In the genomic region with DNA sequence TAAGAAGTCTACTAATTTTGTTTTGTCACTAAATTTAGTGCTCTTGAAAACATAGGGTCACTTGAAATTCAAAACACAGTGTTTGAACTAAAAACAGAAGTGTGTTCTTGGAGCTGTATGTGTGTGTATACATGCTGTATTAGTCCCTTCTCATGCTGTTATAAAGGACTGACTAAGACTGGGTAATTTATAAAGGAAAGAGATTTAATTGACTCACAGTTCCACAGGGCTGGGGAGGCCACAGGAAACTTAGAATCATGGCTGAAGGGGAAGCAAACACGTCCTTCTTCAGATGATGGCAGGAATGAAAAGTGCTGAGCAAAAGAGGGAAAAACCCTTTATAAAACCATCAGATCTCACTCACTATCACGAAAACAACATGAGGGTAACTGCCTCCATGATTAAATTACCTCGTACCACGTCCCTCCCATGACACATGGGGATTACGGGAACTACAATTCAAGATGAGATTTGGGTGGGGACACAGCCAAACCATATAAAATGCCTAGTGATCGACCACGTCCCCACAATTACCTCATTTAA, we compare ENCODE assay signal across 1 cellular context.
TF ChIP-seq lines count a peak whose summit lies in the region.

No MANE protein-coding gene starts in this region.

TF ChIP-seq in K562, 482 proteins besides CTCF, POLR2A, EP300 and RAD21 (continued from another document):
- TF ChIP-seq ZNF354B (CRISPR knock-in tag; IDR thresholded peaks at IDR 0.05) (no peak), KDM4B (IDR thresholded peaks at IDR 0.05; ENCODE audit: borderline replicate concordance in 2 of 2, low read depth in 1 of 2) (no peak), ZC3H4 (CRISPR knock-in tag; IDR thresholded peaks at IDR 0.05; ENCODE audit: borderline replicate concordance) (no peak), BRCA1 (IDR thresholded peaks at IDR 0.05) (no peak), BRCA1 (CRISPR knock-in tag; IDR thresholded peaks at IDR 0.05) (no peak), JUN (IDR thresholded peaks at IDR 0.05; ENCODE audit: borderline replicate concordance, low read depth, low read length) (no peak), JUN (CRISPR knock-in tag; IDR thresholded peaks at IDR 0.05; ENCODE audit: borderline replicate concordance) (no peak), DNMT1 (IDR thresholded peaks at IDR 0.05) (no peak), ZNF197 (CRISPR knock-in tag; IDR thresholded peaks at IDR 0.05; ENCODE audit: low read depth) (no peak), PHF20 (IDR thresholded peaks at IDR 0.05; ENCODE audit: partially characterized antibody) (no peak), CHCHD3 (CRISPR knock-in tag; IDR thresholded peaks at IDR 0.05) (no peak)
- TF ChIP-seq, protein P1, sequence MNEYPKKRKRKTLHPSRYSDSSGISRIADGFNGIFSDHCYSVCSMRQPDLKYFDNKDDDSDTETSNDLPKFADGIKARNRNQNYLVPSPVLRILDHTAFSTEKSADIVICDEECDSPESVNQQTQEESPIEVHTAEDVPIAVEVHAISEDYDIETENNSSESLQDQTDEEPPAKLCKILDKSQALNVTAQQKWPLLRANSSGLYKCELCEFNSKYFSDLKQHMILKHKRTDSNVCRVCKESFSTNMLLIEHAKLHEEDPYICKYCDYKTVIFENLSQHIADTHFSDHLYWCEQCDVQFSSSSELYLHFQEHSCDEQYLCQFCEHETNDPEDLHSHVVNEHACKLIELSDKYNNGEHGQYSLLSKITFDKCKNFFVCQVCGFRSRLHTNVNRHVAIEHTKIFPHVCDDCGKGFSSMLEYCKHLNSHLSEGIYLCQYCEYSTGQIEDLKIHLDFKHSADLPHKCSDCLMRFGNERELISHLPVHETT (CRISPR knock-in tag; conservative IDR thresholded peaks at IDR 0.05 in 1 of 2, IDR thresholded peaks at IDR 0.05 in 1 of 2): no peak
- TF ChIP-seq, protein P2, sequence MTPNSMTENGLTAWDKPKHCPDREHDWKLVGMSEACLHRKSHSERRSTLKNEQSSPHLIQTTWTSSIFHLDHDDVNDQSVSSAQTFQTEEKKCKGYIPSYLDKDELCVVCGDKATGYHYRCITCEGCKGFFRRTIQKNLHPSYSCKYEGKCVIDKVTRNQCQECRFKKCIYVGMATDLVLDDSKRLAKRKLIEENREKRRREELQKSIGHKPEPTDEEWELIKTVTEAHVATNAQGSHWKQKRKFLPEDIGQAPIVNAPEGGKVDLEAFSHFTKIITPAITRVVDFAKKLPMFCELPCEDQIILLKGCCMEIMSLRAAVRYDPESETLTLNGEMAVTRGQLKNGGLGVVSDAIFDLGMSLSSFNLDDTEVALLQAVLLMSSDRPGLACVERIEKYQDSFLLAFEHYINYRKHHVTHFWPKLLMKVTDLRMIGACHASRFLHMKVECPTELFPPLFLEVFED (CRISPR knock-in tag; conservative IDR thresholded peaks at IDR 0.05): no peak
